In genomic region chr11:127492025-127492424, GRCh38 we compare ENCODE assay signal across 29 cellular contexts.
A peak's percentile ranks its signal among the peaks of the same experiment; 100 is the strongest.
DNase-seq lines count a peak whose midpoint lies in the region; ATAC-seq, FAIRE-seq and TF ChIP-seq lines count a peak whose summit lies in the region.
"Had no signal": no experiment of that assay in that cellular context is flagged by ENCODE, and none has a peak within 500 bp of the region (broad histone marks: within the 10 kb centered on the region; RNA-seq: fewer than 3 reads in every experiment).

No MANE protein-coding gene starts in this region.

- no peaks in the 10 kb centered on the region for H3K27me3 ChIP-seq in small intestine (ENCODE audit: control insufficient read depth in 2 of 2, insufficient read depth in 2 of 2, low read length in 2 of 2)
- H3K27me3 ChIP-seq: right lobe of liver had no signal

- H3K36me3 ChIP-seq in small intestine (ENCODE audit: control insufficient read depth in 2 of 2, insufficient read depth in 2 of 2, low read length in 2 of 2) = no peaks in the 10 kb centered on the region
- H3K36me3 ChIP-seq: right lobe of liver had no signal

- peaks cover 5% of the 10 kb centered on the region for H3K9me3 Mint-ChIP-seq in activated T-helper 2 cell treated with anti-CD3 and anti-CD28 coated beads, Interferon-gamma antibody, Interleukin-2, Interleukin-4, amounts not matched to agents 10 μg/mL and 5 μg/mL and 100 μg/mL, durations not matched to agents 14 hours and 24 hours and 36 hours
- H3K9me3 Mint-ChIP-seq in activated CD8-positive, alpha-beta T cell treated with anti-CD3 and anti-CD28 coated beads, Interleukin-2, amount 10 ng/mL, durations not matched to agents 7 days and 5 days (ENCODE audit: insufficient read depth) = no peaks in the 10 kb centered on the region
- H3K9me3 Mint-ChIP-seq: type B pancreatic cell had no signal

- intact Hi-C loops in activated T-helper 2 cell treated with anti-CD3 and anti-CD28 coated beads, Interferon-gamma antibody, Interleukin-2, Interleukin-4, amounts not matched to agents 10 μg/mL and 5 μg/mL and 100 μg/mL, durations not matched to agents 14 hours and 24 hours and 36 hours (cut with micrococcal nuclease) = no loop called here

- H3K9me3 ChIP-seq in small intestine (ENCODE audit: control insufficient read depth, low read depth) = peaks cover 2% of the 10 kb centered on the region
- H3K9me3 ChIP-seq: right lobe of liver had no signal

- no peak overlapping the region for H3K4me3 Mint-ChIP-seq in activated T-helper 2 cell treated with anti-CD3 and anti-CD28 coated beads, Interferon-gamma antibody, Interleukin-2, Interleukin-4, amounts not matched to agents 10 μg/mL and 5 μg/mL and 100 μg/mL, durations not matched to agents 14 hours and 24 hours and 36 hours (ENCODE audit: low read depth)
- no peak overlapping the region for H3K4me3 Mint-ChIP-seq in activated CD8-positive, alpha-beta T cell treated with anti-CD3 and anti-CD28 coated beads, Interleukin-2, amount 10 ng/mL, durations not matched to agents 7 days and 5 days
- H3K4me3 Mint-ChIP-seq: activated naive CD8-positive, alpha-beta T cell treated with anti-CD3 and anti-CD28 coated beads, Interleukin-2, amount 50 U/mL, for 24 hours; brain; GM23338; stimulated activated effector memory CD8-positive, alpha-beta T cell treated with anti-CD3 and anti-CD28 coated beads, Interleukin-12 subunit alpha, Interleukin-12 subunit beta, amount 100 ng/mL, for 72 hours; type B pancreatic cell had no signal

- no peak for ATAC-seq in activated CD8-positive, alpha-beta T cell treated with anti-CD3 and anti-CD28 coated beads, Interleukin-2, amount 10 ng/mL, durations not matched to agents 7 days and 5 days
- ATAC-seq: activated naive CD8-positive, alpha-beta T cell treated with anti-CD3 and anti-CD28 coated beads, Interleukin-2, amount 50 U/mL, for 24 hours; GM23338; left lobe of liver; right lobe of liver; stimulated activated effector memory CD8-positive, alpha-beta T cell treated with anti-CD3 and anti-CD28 coated beads, Interleukin-12 subunit alpha, Interleukin-12 subunit beta, amount 100 ng/mL, for 72 hours had no signal

- CTCF ChIA-PET in activated CD8-positive, alpha-beta T cell treated with anti-CD3 and anti-CD28 coated beads, Interleukin-2, amount 10 ng/mL, durations not matched to agents 7 days and 5 days (lab: Charles Lee) = no interaction called here

- H3K27ac ChIP-seq in small intestine (ENCODE audit: low read depth in 1 of 2, low read length in 1 of 2) = no peak overlapping the region
- H3K27ac ChIP-seq: C4-2B, right lobe of liver had no signal

- 56 to 72% (median 62%) methylated on average over 2 of the region's 2 CpGs for WGBS in small intestine, 3 donors

- no peak overlapping the region for H3K27ac Mint-ChIP-seq in activated T-helper 2 cell treated with anti-CD3 and anti-CD28 coated beads, Interferon-gamma antibody, Interleukin-2, Interleukin-4, amounts not matched to agents 10 μg/mL and 5 μg/mL and 100 μg/mL, durations not matched to agents 14 hours and 24 hours and 36 hours
- no peak overlapping the region for H3K27ac Mint-ChIP-seq in activated CD8-positive, alpha-beta T cell treated with anti-CD3 and anti-CD28 coated beads, Interleukin-2, amount 10 ng/mL, durations not matched to agents 7 days and 5 days
- H3K27ac Mint-ChIP-seq: activated naive CD8-positive, alpha-beta T cell treated with anti-CD3 and anti-CD28 coated beads, Interleukin-2, amount 50 U/mL, for 24 hours; brain; GM23338; stimulated activated effector memory CD8-positive, alpha-beta T cell treated with anti-CD3 and anti-CD28 coated beads, Interleukin-12 subunit alpha, Interleukin-12 subunit beta, amount 100 ng/mL, for 72 hours; type B pancreatic cell had no signal

- H3K4me1 ChIP-seq in small intestine (ENCODE audit: control insufficient read depth in 2 of 2, insufficient read depth in 1 of 2, low read depth in 1 of 2, low read length in 1 of 2) = no peaks in the 10 kb centered on the region
- H3K4me1 ChIP-seq: Caco-2, right lobe of liver had no signal

- no peak for FAIRE-seq in small intestine (lab: Jason Lieb, UNC)
- FAIRE-seq: endothelial cell of umbilical vein, GM12892 had no signal

- no peaks in the 10 kb centered on the region for H3K27me3 Mint-ChIP-seq in activated T-helper 2 cell treated with anti-CD3 and anti-CD28 coated beads, Interferon-gamma antibody, Interleukin-2, Interleukin-4, amounts not matched to agents 10 μg/mL and 5 μg/mL and 100 μg/mL, durations not matched to agents 14 hours and 24 hours and 36 hours (ENCODE audit: low read depth)
- no peaks in the 10 kb centered on the region for H3K27me3 Mint-ChIP-seq in activated CD8-positive, alpha-beta T cell treated with anti-CD3 and anti-CD28 coated beads, Interleukin-2, amount 10 ng/mL, durations not matched to agents 7 days and 5 days (ENCODE audit: low read depth)
- H3K27me3 Mint-ChIP-seq: activated naive CD8-positive, alpha-beta T cell treated with anti-CD3 and anti-CD28 coated beads, Interleukin-2, amount 50 U/mL, for 24 hours; brain had no signal

- no peaks in the 10 kb centered on the region for H3K4me1 Mint-ChIP-seq in activated T-helper 2 cell treated with anti-CD3 and anti-CD28 coated beads, Interferon-gamma antibody, Interleukin-2, Interleukin-4, amounts not matched to agents 10 μg/mL and 5 μg/mL and 100 μg/mL, durations not matched to agents 14 hours and 24 hours and 36 hours (ENCODE audit: low read depth)
- H3K4me1 Mint-ChIP-seq in activated CD8-positive, alpha-beta T cell treated with anti-CD3 and anti-CD28 coated beads, Interleukin-2, amount 10 ng/mL, durations not matched to agents 7 days and 5 days (ENCODE audit: low read depth) = no peaks in the 10 kb centered on the region
- H3K4me1 Mint-ChIP-seq: activated naive CD8-positive, alpha-beta T cell treated with anti-CD3 and anti-CD28 coated beads, Interleukin-2, amount 50 U/mL, for 24 hours; GM23338; stimulated activated effector memory CD8-positive, alpha-beta T cell treated with anti-CD3 and anti-CD28 coated beads, Interleukin-12 subunit alpha, Interleukin-12 subunit beta, amount 100 ng/mL, for 72 hours had no signal

- POLR2A ChIA-PET in activated CD8-positive, alpha-beta T cell treated with anti-CD3 and anti-CD28 coated beads, Interleukin-2, amount 10 ng/mL, durations not matched to agents 7 days and 5 days (lab: Charles Lee) = no interaction called here

- no peak overlapping the region for H3K4me3 ChIP-seq in Jurkat, Clone E6-1 (ENCODE audit: low read length)
- H3K4me3 ChIP-seq in astrocyte of the cerebellum (ENCODE audit: low read depth, low read length) (no peak overlapping the region), small intestine (ENCODE audit: low read depth in 1 of 2, low read length in 2 of 2) (no peak overlapping the region)
- H3K4me3 ChIP-seq: GM23338, right lobe of liver had no signal

- DNase-seq in DMS153 treated with DMSO at 0.1 percent for 48 hours (lab: John Stamatoyannopoulos, UW; ENCODE audit: unreplicated experiment) (peak; percentile 17), astrocyte of the cerebellum (ENCODE audit: low read depth) (peak; percentile 33), kidney tubule cell (ENCODE audit: low spot score) (peak; percentile 77), small intestine (no peak)
- peak; percentile 24 for DNase-seq in Jurkat, Clone E6-1 (ENCODE audit: low read depth, low spot score)
- no peak for DNase-seq in activated T-helper 2 cell treated with anti-CD3 and anti-CD28 coated beads, Interferon-gamma antibody, Interleukin-2, Interleukin-4, amounts not matched to agents 10 μg/mL and 5 μg/mL and 100 μg/mL, durations not matched to agents 14 hours and 24 hours and 36 hours (ENCODE audit: low spot score)
- DNase-seq in activated CD8-positive, alpha-beta T cell treated with anti-CD3 and anti-CD28 coated beads, Interleukin-2, amount 10 ng/mL, durations not matched to agents 7 days and 5 days = no peak
- DNase-seq: activated CD4-positive, alpha-beta T cell treated with anti-CD3 and anti-CD28 coated beads for 4 hours; activated CD8-positive, alpha-beta memory T cell treated with anti-CD3 and anti-CD28 coated beads for 24 hours; activated gamma-delta T cell treated with Interleukin-2 at 50 U/mL for 16 hours; activated naive CD8-positive, alpha-beta T cell treated with anti-CD3 and anti-CD28 coated beads, Interleukin-2, amount 50 U/mL, for 24 hours; activated T-cell treated with anti-CD3 and anti-CD28 coated beads, Interleukin-2, amount 50 U/mL, for 1 hour; Caco-2; EL; head of caudate nucleus; mesendoderm; NCI-H187 treated with DMSO at 0.1 percent for 48 hours; NCI-H345; right lobe of liver; stimulated activated CD4-positive, alpha-beta T cell treated with anti-CD3 and anti-CD28 coated beads, Interleukin-12 subunit alpha, Interleukin-12 subunit beta, amount 100 ng/mL, for 4 hours; stimulated activated CD4-positive, alpha-beta T cell treated with anti-CD3 and anti-CD28 coated beads, Interleukin-4, amount 100 ng/mL, for 1 hour had no signal

- no peaks in the 10 kb centered on the region for H3K36me3 Mint-ChIP-seq in activated T-helper 2 cell treated with anti-CD3 and anti-CD28 coated beads, Interferon-gamma antibody, Interleukin-2, Interleukin-4, amounts not matched to agents 10 μg/mL and 5 μg/mL and 100 μg/mL, durations not matched to agents 14 hours and 24 hours and 36 hours (ENCODE audit: low read depth)
- H3K36me3 Mint-ChIP-seq in activated CD8-positive, alpha-beta T cell treated with anti-CD3 and anti-CD28 coated beads, Interleukin-2, amount 10 ng/mL, durations not matched to agents 7 days and 5 days (ENCODE audit: low read depth) = no peaks in the 10 kb centered on the region
- H3K36me3 Mint-ChIP-seq: brain; stimulated activated effector memory CD8-positive, alpha-beta T cell treated with anti-CD3 and anti-CD28 coated beads, Interleukin-12 subunit alpha, Interleukin-12 subunit beta, amount 100 ng/mL, for 72 hours; type B pancreatic cell had no signal

- no peak for TF ChIP-seq CTCF in astrocyte of the cerebellum (IDR thresholded peaks at IDR 0.05; ENCODE audit: low read depth, low read length, missing control alignments)

- in situ Hi-C loops in astrocyte of the cerebellum (cut with HindIII; ENCODE audit: low sequenced_read_pairs) = no loop called here

Comparison
In these comparisons a context has a peak if more than half of its experiments do, and no peak if none do; other contexts are left out.
1. DNase-seq: peak in DMS153 treated with DMSO at 0.1 percent for 48 hours (single experiment), Jurkat, Clone E6-1 (single experiment), astrocyte of the cerebellum (single experiment) and kidney tubule cell (single experiment); none in activated T-helper 2 cell treated with anti-CD3 and anti-CD28 coated beads, Interferon-gamma antibody, Interleukin-2, Interleukin-4, amounts not matched to agents 10 μg/mL and 5 μg/mL and 100 μg/mL, durations not matched to agents 14 hours and 24 hours and 36 hours (single experiment), activated CD8-positive, alpha-beta T cell treated with anti-CD3 and anti-CD28 coated beads, Interleukin-2, amount 10 ng/mL, durations not matched to agents 7 days and 5 days (single experiment) and small intestine (single experiment).